ENCODE assay signal across 16 cellular contexts in the genomic region with DNA sequence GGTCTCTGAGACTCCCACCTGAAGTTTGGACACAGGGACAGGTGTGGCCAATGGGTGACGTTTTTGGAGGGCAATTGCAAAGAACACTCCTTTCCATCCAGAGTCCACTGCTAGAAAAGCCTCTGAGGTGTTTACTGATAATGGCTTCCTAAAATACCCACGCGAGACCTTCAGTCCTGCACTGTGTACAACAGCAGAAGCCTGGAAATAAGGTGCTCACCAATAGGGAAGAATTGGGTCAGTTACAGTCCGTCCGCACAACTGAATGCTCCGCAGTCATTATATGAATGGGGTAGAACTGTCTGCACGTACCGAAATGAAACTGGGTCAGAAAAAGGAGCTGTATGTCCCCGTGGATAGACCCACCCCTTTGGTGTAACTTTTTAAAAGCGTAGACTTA. TPM values are rescaled to one million over a fixed set of nuclear protein-coding genes. Genes with fewer than 3 reads are reported as not detected.
"Had no signal": no experiment of that assay in that cellular context is flagged by ENCODE, and none has a peak within 500 bp of the region (broad histone marks: within the 10 kb centered on the region; RNA-seq: fewer than 3 reads in every experiment).

No MANE protein-coding gene starts in this region.

- H3K36me3 ChIP-seq: ascending aorta, breast epithelium, left ventricle myocardium inferior, neutrophil, suprapubic skin, upper lobe of left lung, WERI-Rb-1 had no signal

- H3K27ac ChIP-seq: ascending aorta, left ventricle myocardium inferior, neutrophil, suprapubic skin, WERI-Rb-1 had no signal

- DNase-seq: activated CD4-positive, alpha-beta T cell treated with anti-CD3 and anti-CD28 coated beads, Interleukin-2, amount 50 U/mL, for 4 hours; activated gamma-delta T cell; hypothalamus; islet precursor cell; left ventricle myocardium inferior; naive thymus-derived CD8-positive, alpha-beta T cell; retina; stimulated activated CD4-positive, alpha-beta T cell treated with anti-CD3 and anti-CD28 coated beads, Interleukin-2, amount 100 ng/mL, for 24 hours; T-helper 2 cell; upper lobe of left lung; WERI-Rb-1 had no signal

- H3K4me3 ChIP-seq: ascending aorta, breast epithelium, left ventricle myocardium inferior, suprapubic skin, upper lobe of left lung had no signal

- H3K4me1 ChIP-seq: ascending aorta, left ventricle myocardium inferior had no signal

- H3K9me3 ChIP-seq: ascending aorta, breast epithelium, left ventricle myocardium inferior, neutrophil, suprapubic skin, upper lobe of left lung had no signal

- H3K27me3 ChIP-seq: ascending aorta, breast epithelium, neutrophil, suprapubic skin, upper lobe of left lung had no signal

RNA-seq across cellular contexts. Expression of gene SDC1, which starts 29.5 kb away (rescaled TPM):
- total RNA-seq: mononuclear cell; naive thymus-derived CD8-positive, alpha-beta T cell had no signal
- polyA plus RNA-seq: naive thymus-derived CD8-positive, alpha-beta T cell had no signal
